13 cellular contexts compared by ENCODE assay signal in the genomic region with DNA sequence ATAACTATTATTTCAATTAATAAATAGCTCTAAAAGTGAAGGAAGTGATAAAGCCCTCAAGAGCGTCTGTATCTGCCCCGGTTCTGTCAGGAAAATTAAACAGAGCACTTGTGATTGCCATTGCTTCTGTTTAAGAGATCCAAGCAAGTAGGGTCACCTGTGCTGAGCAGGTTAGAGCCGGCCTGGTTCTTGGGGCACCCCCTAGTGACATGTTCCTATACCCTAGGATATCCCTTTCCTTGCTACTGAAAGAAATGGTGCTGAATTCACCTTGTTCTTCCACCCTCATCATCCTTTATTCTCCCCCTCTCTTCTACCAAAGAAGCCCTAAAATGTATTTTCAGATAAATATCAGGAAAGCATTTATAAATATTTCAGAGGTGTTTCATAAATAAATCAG.
DNase-seq lines count a peak whose midpoint lies in the region; ATAC-seq, FAIRE-seq and TF ChIP-seq lines count a peak whose summit lies in the region.
"Had no signal": no experiment of that assay in that cellular context is flagged by ENCODE, and none has a peak within 500 bp of the region (broad histone marks: within the 10 kb centered on the region; RNA-seq: fewer than 3 reads in every experiment).

No MANE protein-coding gene starts in this region.

- H3K9me3 ChIP-seq in KOPT-K1 (ENCODE audit: insufficient read depth, low read length, poor library complexity, severe bottlenecking) (no peaks in the 10 kb centered on the region), aorta (ENCODE audit: control insufficient read depth, low read length) (no peaks in the 10 kb centered on the region)
- H3K9me3 ChIP-seq: MG63, neutrophil had no signal

- no peak for FAIRE-seq in D721Med (lab: Jason Lieb, UNC)
- FAIRE-seq in HTR-8/SVneo (lab: Jason Lieb, UNC) = no peak
- FAIRE-seq: G401.6 had no signal

- peak; percentile 10 for TF ChIP-seq CTCF in D721Med (IDR thresholded peaks at IDR 0.05; ENCODE audit: insufficient read depth, missing control alignments)

- peaks cover 13% of the 10 kb centered on the region for H3K4me1 Mint-ChIP-seq in activated CD4-positive, alpha-beta memory T cell treated with anti-CD3 and anti-CD28 coated beads, Interleukin-2, amount 10 ng/mL, durations not matched to agents 7 days and 5 days

- intact Hi-C loops in aorta (cut with DNase I) = no loop called here

- no peak overlapping the region for H3K4me3 ChIP-seq in aorta (ENCODE audit: low read length in 2 of 2)
- H3K4me3 ChIP-seq: MG63 had no signal

- no peaks in the 10 kb centered on the region for H3K27me3 ChIP-seq in aorta (ENCODE audit: control insufficient read depth in 1 of 2, insufficient read depth in 2 of 2, low read length in 1 of 2)
- H3K27me3 ChIP-seq: MG63, neutrophil had no signal

- ATAC-seq in left lobe of liver (peak; percentile 38), GM21360 (IDR thresholded peaks at IDR 0.05; ENCODE audit: unreplicated experiment) (no peak), aorta (ENCODE audit: low FRiP score) (no peak), HG03439 (IDR thresholded peaks at IDR 0.05; ENCODE audit: unreplicated experiment) (no peak)
- ATAC-seq: Panc1 had no signal

- H3K36me3 ChIP-seq in KOPT-K1 (ENCODE audit: insufficient read depth, low read length) (no peaks in the 10 kb centered on the region), aorta (ENCODE audit: control insufficient read depth in 1 of 2, insufficient read depth in 2 of 2, low read length in 1 of 2) (no peaks in the 10 kb centered on the region)
- H3K36me3 ChIP-seq: MG63, neutrophil had no signal

- DNase-seq in D721Med (ENCODE audit: insufficient read length, low spot score) = no peak
- DNase-seq in activated CD4-positive, alpha-beta memory T cell treated with anti-CD3 and anti-CD28 coated beads, Interleukin-2, amount 10 ng/mL, durations not matched to agents 7 days and 5 days = peak; percentile 26
- DNase-seq in left lobe of liver (ENCODE audit: low spot score) = no peak
- DNase-seq in aorta = no peak
- DNase-seq in HTR-8/SVneo (ENCODE audit: insufficient read length, low spot score) = no peak
- DNase-seq: MG63 had no signal

- 87 to 92% methylated on average over 3 of the region's 3 CpGs for WGBS in aorta, 2 donors

- POLR2A ChIA-PET in activated CD4-positive, alpha-beta memory T cell treated with anti-CD3 and anti-CD28 coated beads, Interleukin-2, amount 10 ng/mL, durations not matched to agents 7 days and 5 days (lab: Charles Lee) = interaction anchor here (1.1 to 1.3 kb wide), 3 partner anchors 61 to 321 kb away, joined by 4 to 5 read pairs (median 4); no protein-coding TSS in a partner anchor

- H3K4me1 ChIP-seq in aorta (ENCODE audit: control insufficient read depth in 1 of 2, insufficient read depth in 2 of 2, low read length in 2 of 2) = no peaks in the 10 kb centered on the region

- H3K27ac Mint-ChIP-seq in activated CD4-positive, alpha-beta memory T cell treated with anti-CD3 and anti-CD28 coated beads, Interleukin-2, amount 10 ng/mL, durations not matched to agents 7 days and 5 days = no peak overlapping the region
- H3K27ac Mint-ChIP-seq: dendritic cell treated with granulocyte-macrophage colony-stimulating factor and Interleukin-4, amounts not matched to agents 40 ng/mL and 50 ng/mL, for 4 days had no signal

- no peaks in the 10 kb centered on the region for H3K36me3 Mint-ChIP-seq in activated CD4-positive, alpha-beta memory T cell treated with anti-CD3 and anti-CD28 coated beads, Interleukin-2, amount 10 ng/mL, durations not matched to agents 7 days and 5 days (ENCODE audit: low read depth)

- peak overlapping the region; percentile 77 for H3K27ac ChIP-seq in KOPT-K1 (ENCODE audit: low read depth, low read length, poor library complexity, severe bottlenecking)
- no peak overlapping the region for H3K27ac ChIP-seq in aorta (ENCODE audit: low read depth in 1 of 2, low read length in 2 of 2)
- H3K27ac ChIP-seq: neutrophil had no signal

- CTCF ChIA-PET in activated CD4-positive, alpha-beta memory T cell treated with anti-CD3 and anti-CD28 coated beads, Interleukin-2, amount 10 ng/mL, durations not matched to agents 7 days and 5 days (lab: Charles Lee) = interaction anchor here (1.1 to 4.2 kb wide), 7 partner anchors 12 to 385 kb away, joined by 3 to 30 read pairs (median 3); no protein-coding TSS in a partner anchor

- H3K4me3 Mint-ChIP-seq in activated CD4-positive, alpha-beta memory T cell treated with anti-CD3 and anti-CD28 coated beads, Interleukin-2, amount 10 ng/mL, durations not matched to agents 7 days and 5 days = no peak overlapping the region
- H3K4me3 Mint-ChIP-seq: dendritic cell treated with granulocyte-macrophage colony-stimulating factor and Interleukin-4, amounts not matched to agents 40 ng/mL and 50 ng/mL, for 4 days had no signal

- no peaks in the 10 kb centered on the region for H3K9me3 Mint-ChIP-seq in activated CD4-positive, alpha-beta memory T cell treated with anti-CD3 and anti-CD28 coated beads, Interleukin-2, amount 10 ng/mL, durations not matched to agents 7 days and 5 days
- H3K9me3 Mint-ChIP-seq: dendritic cell treated with granulocyte-macrophage colony-stimulating factor and Interleukin-4, amounts not matched to agents 40 ng/mL and 50 ng/mL, for 4 days had no signal

- peaks cover 16% of the 10 kb centered on the region for H3K27me3 Mint-ChIP-seq in activated CD4-positive, alpha-beta memory T cell treated with anti-CD3 and anti-CD28 coated beads, Interleukin-2, amount 10 ng/mL, durations not matched to agents 7 days and 5 days
